In the genomic region with DNA sequence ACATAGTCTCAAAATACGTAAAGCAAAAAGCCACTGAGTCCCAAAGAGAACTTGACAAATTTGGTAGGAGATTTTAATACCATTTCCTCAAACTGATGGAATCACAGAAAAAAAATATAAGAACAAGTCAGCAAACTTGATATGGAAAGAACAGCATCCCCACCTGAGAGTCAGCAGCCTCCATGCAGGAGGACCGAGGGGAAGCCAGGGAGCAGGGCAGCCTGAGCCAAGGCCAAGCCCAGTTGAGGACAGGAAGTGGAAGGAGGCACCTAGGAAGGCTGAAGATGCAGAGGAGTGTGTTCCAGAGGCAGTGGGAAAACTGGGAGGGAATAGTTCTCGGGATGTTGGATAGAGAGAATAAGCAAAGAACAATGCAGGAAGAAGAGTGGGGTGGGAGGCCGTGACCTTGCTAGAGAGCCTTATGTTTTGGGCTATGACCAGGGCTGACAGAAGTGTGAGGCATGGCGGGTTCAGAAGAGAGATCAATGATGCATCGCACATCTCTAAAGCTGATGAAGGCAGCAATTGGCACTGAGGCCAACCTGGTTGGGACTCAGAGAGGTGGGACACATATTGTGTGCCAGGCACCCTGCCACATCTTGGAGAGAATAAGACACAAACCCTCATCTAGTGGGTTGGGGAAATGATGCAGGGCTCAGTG, we compare ENCODE assay signal across 24 cellular contexts. TPM values are rescaled to one million over a fixed set of nuclear protein-coding genes. Genes with fewer than 3 reads are reported as not detected.
"Had no signal": no experiment of that assay in that cellular context is flagged by ENCODE, and none has a peak within 500 bp of the region (broad histone marks: within the 10 kb centered on the region; RNA-seq: fewer than 3 reads in every experiment).

No MANE protein-coding gene starts in this region.

- H3K9ac ChIP-seq: neural progenitor cell had no signal

- DNase-seq: activated CD4-positive, alpha-beta T cell treated with anti-CD3 and anti-CD28 coated beads, Interleukin-2, amount 50 U/mL, for 1 hour; activated CD8-positive, alpha-beta memory T cell treated with anti-CD3 and anti-CD28 coated beads, Interleukin-2, amount 50 U/mL, for 4 hours; activated naive CD4-positive, alpha-beta T cell treated with anti-CD3 and anti-CD28 coated beads for 36 hours; activated T-cell treated with anti-CD3 and anti-CD28 coated beads, Interleukin-2, amount 50 U/mL, for 4 hours; caudate nucleus; dorsolateral prefrontal cortex; erythroblast; gastrocnemius medialis; head of caudate nucleus; kidney; naive thymus-derived CD4-positive, alpha-beta T cell; ovary; psoas muscle; right cardiac atrium; stimulated activated CD4-positive, alpha-beta T cell treated with anti-CD3 and anti-CD28 coated beads, Interleukin-4, amount 100 ng/mL, for 4 hours; stimulated activated naive CD4-positive, alpha-beta T cell; substantia nigra; T-helper 1 cell; T-helper 9 cell; tibial artery had no signal

- ATAC-seq: activated T-cell treated with anti-CD3 and anti-CD28 coated beads, Interleukin-2, amount 50 U/mL, for 4 hours; gastrocnemius medialis; naive thymus-derived CD4-positive, alpha-beta T cell had no signal

- H2AFZ ChIP-seq: neural progenitor cell had no signal

- FAIRE-seq: colon, endometrium, kidney had no signal

- H3K4me1 ChIP-seq: gastrocnemius medialis, neural progenitor cell, psoas muscle, tibial artery had no signal

- H3K4me3 ChIP-seq: dorsolateral prefrontal cortex, gastrocnemius medialis, neural progenitor cell, ovary, psoas muscle, tibial artery had no signal

- H3K27me3 ChIP-seq: dorsolateral prefrontal cortex, gastrocnemius medialis, neural progenitor cell, ovary, tibial artery had no signal

- H3K9me3 ChIP-seq: gastrocnemius medialis, ovary, psoas muscle, tibial artery had no signal

- H3K27ac ChIP-seq: dorsolateral prefrontal cortex, gastrocnemius medialis, neural progenitor cell, ovary, psoas muscle, tibial artery had no signal

- H3K4me2 ChIP-seq: neural progenitor cell had no signal

- H3K36me3 ChIP-seq: gastrocnemius medialis, neural progenitor cell, ovary, tibial artery had no signal

RNA-seq across cellular contexts. Expression of a gene that starts 15.4 kb away (rescaled TPM):
- total RNA-seq: activated naive CD4-positive, alpha-beta T cell treated with anti-CD3 and anti-CD28 coated beads for 36 hours; activated T-cell treated with anti-CD3 and anti-CD28 coated beads, Interleukin-2, amount 50 U/mL, for 4 hours; dorsolateral prefrontal cortex; kidney; mucosa of gallbladder; naive thymus-derived CD4-positive, alpha-beta T cell; right cardiac atrium had no signal
- polyA plus RNA-seq: naive thymus-derived CD4-positive, alpha-beta T cell had no signal

RNA-seq across cellular contexts. Expression of a gene that starts 16.1 kb away (rescaled TPM):
- total RNA-seq: activated naive CD4-positive, alpha-beta T cell treated with anti-CD3 and anti-CD28 coated beads for 36 hours; activated T-cell treated with anti-CD3 and anti-CD28 coated beads, Interleukin-2, amount 50 U/mL, for 4 hours; kidney; naive thymus-derived CD4-positive, alpha-beta T cell; psoas muscle; right cardiac atrium had no signal
- polyA plus RNA-seq: naive thymus-derived CD4-positive, alpha-beta T cell; ovary; right cardiac atrium had no signal

RNA-seq across cellular contexts. Expression of a gene that starts 22.0 kb away (rescaled TPM):
- total RNA-seq: activated naive CD4-positive, alpha-beta T cell treated with anti-CD3 and anti-CD28 coated beads for 36 hours; dorsolateral prefrontal cortex; kidney; naive thymus-derived CD4-positive, alpha-beta T cell had no signal
- polyA plus RNA-seq: naive thymus-derived CD4-positive, alpha-beta T cell; ovary; right cardiac atrium had no signal

RNA-seq across cellular contexts. Expression of a gene that starts 29.7 kb away (rescaled TPM):
- total RNA-seq: activated naive CD4-positive, alpha-beta T cell treated with anti-CD3 and anti-CD28 coated beads for 36 hours; kidney had no signal
- polyA plus RNA-seq: naive thymus-derived CD4-positive, alpha-beta T cell had no signal
